In genomic region chr2:147382322-147382948, GRCh38 we compare ENCODE assay signal across 16 cellular contexts.
DNase-seq lines count a peak whose midpoint lies in the region; ATAC-seq and TF ChIP-seq lines count a peak whose summit lies in the region.
"Had no signal": no experiment of that assay in that cellular context is flagged by ENCODE, and none has a peak within 500 bp of the region (broad histone marks: within the 10 kb centered on the region; RNA-seq: fewer than 3 reads in every experiment).

No MANE protein-coding gene starts in this region.

- H2AFZ ChIP-seq in OCI-LY3 (ENCODE audit: low read depth, low read length), result 0 out of 2 replicates have a peak overlapping the region, but pooled peaks have one; percentile 8

- no peak overlapping the region for H3K9ac ChIP-seq in OCI-LY3 (ENCODE audit: low read length)

- H4K20me1 ChIP-seq in OCI-LY3 (ENCODE audit: insufficient read depth, low read length), result no peaks in the 10 kb centered on the region

- H3K27ac ChIP-seq in OCI-LY3 (ENCODE audit: low read length), result no peak overlapping the region
- no peak overlapping the region for H3K27ac ChIP-seq in aorta (ENCODE audit: low read depth in 1 of 2, low read length in 2 of 2)
- no peak overlapping the region for H3K27ac ChIP-seq in SJCRH30
- H3K27ac ChIP-seq: right lobe of liver had no signal

- H3K79me2 ChIP-seq in OCI-LY3 (ENCODE audit: low read length), result no peaks in the 10 kb centered on the region

- H3K9me3 ChIP-seq in OCI-LY3 (ENCODE audit: insufficient read depth, low read length) (no peaks in the 10 kb centered on the region), aorta (ENCODE audit: control insufficient read depth, low read length) (no peaks in the 10 kb centered on the region), SJCRH30 (replicated peaks) (no peaks in the 10 kb centered on the region)
- H3K9me3 ChIP-seq: HAP-1, right lobe of liver had no signal

- no peak for TF ChIP-seq CTCF in OCI-LY3 (IDR thresholded peaks at IDR 0.05; ENCODE audit: low read depth, low read length)

- intact Hi-C loops in aorta (cut with DNase I), result no loop called here

- ATAC-seq in aorta (ENCODE audit: low FRiP score), result no peak
- ATAC-seq: natural killer cell, right lobe of liver had no signal

- H3K36me3 ChIP-seq in OCI-LY3 (replicated peaks; ENCODE audit: low read depth, low read length) (no peaks in the 10 kb centered on the region), aorta (ENCODE audit: control insufficient read depth in 1 of 2, insufficient read depth in 2 of 2, low read length in 1 of 2) (no peaks in the 10 kb centered on the region), SJCRH30 (no peaks in the 10 kb centered on the region)
- H3K36me3 ChIP-seq: HAP-1, right lobe of liver had no signal

- H3K4me1 ChIP-seq in OCI-LY3 (ENCODE audit: low read length), result peaks cover 25% of the 10 kb centered on the region
- H3K4me1 ChIP-seq in aorta (ENCODE audit: control insufficient read depth in 1 of 2, insufficient read depth in 2 of 2, low read length in 2 of 2), result no peaks in the 10 kb centered on the region
- no peaks in the 10 kb centered on the region for H3K4me1 ChIP-seq in SJCRH30
- H3K4me1 ChIP-seq: right lobe of liver had no signal

- WGBS in aorta, 2 donors, result 41 to 55% methylated on average over 3 of the region's 3 CpGs

- H3K27me3 ChIP-seq in OCI-LY3 (ENCODE audit: low read depth, low read length) (0 out of 2 replicates have a peak, but pooled peaks cover 2% of the 10 kb centered on the region), aorta (ENCODE audit: control insufficient read depth in 1 of 2, insufficient read depth in 2 of 2, low read length in 1 of 2) (no peaks in the 10 kb centered on the region), SJCRH30 (no peaks in the 10 kb centered on the region)
- H3K27me3 ChIP-seq: right lobe of liver had no signal

- H3K4me3 ChIP-seq in OCI-LY3 (ENCODE audit: low read length) (no peak overlapping the region), aorta (ENCODE audit: low read length in 2 of 2) (no peak overlapping the region), SJCRH30 (no peak overlapping the region)
- H3K4me3 ChIP-seq: HAP-1, right lobe of liver had no signal

- DNase-seq in DMS79 treated with DMSO at 0.1 percent for 48 hours (lab: John Stamatoyannopoulos, UW) (peak; percentile 90), NCI-H2029 (lab: John Stamatoyannopoulos, UW) (peak; percentile 62), kidney tubule cell (ENCODE audit: low spot score) (peak; percentile 45), aorta (no peak), T-helper 1 cell (no peak), SJCRH30 (no peak)
- DNase-seq in activated naive CD4-positive, alpha-beta T cell treated with Interleukin-2 at 50 U/mL for 16 hours, result no peak
- DNase-seq: activated CD4-positive, alpha-beta T cell treated with anti-CD3 and anti-CD28 coated beads, Interleukin-2, amount 50 U/mL, for 1 hour; effector CD8-positive, alpha-beta T cell; natural killer cell; OCI-M1; stimulated activated CD4-positive, alpha-beta T cell treated with anti-CD3 and anti-CD28 coated beads, Interleukin-4, amount 100 ng/mL, for 4 hours; stimulated activated naive CD4-positive, alpha-beta T cell treated with Interleukin-2 at 50 U/mL for 16 hours had no signal

- no peak overlapping the region for H3K4me2 ChIP-seq in OCI-LY3 (ENCODE audit: low read length)

Comparison
In these comparisons a context has a peak if more than half of its experiments do, and no peak if none do; other contexts are left out.
1. DNase-seq: peak in DMS79 treated with DMSO at 0.1 percent for 48 hours (single experiment), NCI-H2029 (single experiment) and kidney tubule cell (single experiment); none in aorta (0 of 2), activated naive CD4-positive, alpha-beta T cell treated with Interleukin-2 at 50 U/mL for 16 hours (single experiment), T-helper 1 cell (0 of 5) and SJCRH30 (0 of 2).